Comparison of ENCODE assay signal across 9 cellular contexts in the genomic region with DNA sequence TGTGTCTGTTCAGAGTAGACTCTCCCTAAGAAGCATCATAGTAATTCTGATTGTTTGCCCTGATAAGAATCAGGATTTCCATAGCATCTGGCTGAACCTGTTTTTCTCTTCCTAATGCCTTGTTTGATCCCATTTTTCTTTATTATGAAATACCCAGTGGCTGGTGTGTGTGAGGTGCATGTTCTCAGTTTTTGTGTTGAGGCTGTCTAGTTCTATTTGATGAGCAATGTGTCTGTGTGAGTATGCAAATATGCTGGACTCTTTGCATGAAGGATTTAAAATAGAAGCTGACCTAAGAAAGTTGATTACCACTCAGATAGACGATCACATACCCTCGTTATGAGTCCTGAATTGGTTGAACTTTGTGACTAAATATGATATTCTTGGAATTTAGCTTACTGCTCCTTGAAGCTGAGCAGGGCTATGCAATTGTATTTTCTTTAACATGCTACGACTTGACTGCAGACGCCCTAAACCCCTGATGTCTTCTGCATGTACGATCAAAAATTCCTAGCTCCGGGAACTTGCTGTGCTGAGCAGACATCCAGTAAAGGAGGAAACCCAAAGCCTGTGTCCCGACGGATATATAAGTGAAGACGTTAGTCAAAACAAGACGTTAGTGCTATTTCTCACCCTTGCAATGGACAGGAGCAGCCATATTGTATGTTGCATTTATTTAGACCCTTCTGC. TPM values are rescaled to one million over a fixed set of nuclear protein-coding genes. Genes with fewer than 3 reads are reported as not detected.
DNase-seq lines count a peak whose midpoint lies in the region; ATAC-seq, FAIRE-seq and TF ChIP-seq lines count a peak whose summit lies in the region.
"Had no signal": no experiment of that assay in that cellular context is flagged by ENCODE, and none has a peak within 500 bp of the region (broad histone marks: within the 10 kb centered on the region; RNA-seq: fewer than 3 reads in every experiment).

No MANE protein-coding gene starts in this region.

- H3K9me3 ChIP-seq in keratinocyte (ENCODE audit: control insufficient read depth, low read depth, low read length): no peaks in the 10 kb centered on the region

- H3K4me1 Mint-ChIP-seq in activated naive CD4-positive, alpha-beta T cell treated with anti-CD3 and anti-CD28 coated beads for 36 hours (ENCODE audit: low read depth): peaks cover 19% of the 10 kb centered on the region
- peaks cover 34% of the 10 kb centered on the region for H3K4me1 Mint-ChIP-seq in progenitor cell of endocrine pancreas (ENCODE audit: low read depth)

- H3K4me3 Mint-ChIP-seq in activated naive CD4-positive, alpha-beta T cell treated with anti-CD3 and anti-CD28 coated beads for 36 hours: no peak overlapping the region
- H3K4me3 Mint-ChIP-seq in progenitor cell of endocrine pancreas (ENCODE audit: low read depth): no peak overlapping the region

- H3K36me3 Mint-ChIP-seq in activated naive CD4-positive, alpha-beta T cell treated with anti-CD3 and anti-CD28 coated beads for 36 hours (ENCODE audit: low read depth): no peaks in the 10 kb centered on the region
- peaks cover 2% of the 10 kb centered on the region for H3K36me3 Mint-ChIP-seq in progenitor cell of endocrine pancreas (ENCODE audit: insufficient read depth)

- DNase-seq in NCI-H526 (lab: John Stamatoyannopoulos, UW): peak; percentile 94 to 98
- DNase-seq in keratinocyte (ENCODE audit: low read depth, low spot score): peak; percentile 92
- DNase-seq in D341Med (ENCODE audit: low spot score): no peak
- no peak for DNase-seq in activated naive CD4-positive, alpha-beta T cell treated with anti-CD3 and anti-CD28 coated beads for 36 hours
- no peak for DNase-seq in progenitor cell of endocrine pancreas (ENCODE audit: low spot score, unreplicated experiment)
- no peak for DNase-seq in amygdala (lab: John Stamatoyannopoulos, UW)
- DNase-seq: activated effector memory CD4-positive, alpha-beta T cell treated with Interleukin-2 at 50 U/mL for 16 hours had no signal

- no peak for TF ChIP-seq CTCF in keratinocyte (optimal IDR thresholded peaks at IDR 0.05 in 1 of 3, IDR thresholded peaks at IDR 0.05 in 1 of 3, conservative IDR thresholded peaks at IDR 0.05 in 1 of 3; ENCODE audit: extremely low read depth in 1 of 3, insufficient read depth in 2 of 3, low read length in 3 of 3)
- no peak for TF ChIP-seq CTCF in progenitor cell of endocrine pancreas (IDR thresholded peaks at IDR 0.05; ENCODE audit: unreplicated experiment)

- FAIRE-seq in keratinocyte (lab: Jason Lieb, UNC): peak; percentile 91

- H3K4me3 ChIP-seq in keratinocyte (ENCODE audit: control insufficient read depth in 2 of 3, extremely low read depth in 1 of 3, insufficient read depth in 2 of 3, low read depth in 1 of 3, low read length in 3 of 3): peak overlapping the region in 2 of 3 experiments; percentile 34 to 43

- no peaks in the 10 kb centered on the region for H4K20me1 ChIP-seq in keratinocyte (ENCODE audit: control insufficient read depth, extremely low read depth, insufficient read depth, low read length)

- intact Hi-C loops in activated naive CD4-positive, alpha-beta T cell treated with anti-CD3 and anti-CD28 coated beads for 36 hours (cut with micrococcal nuclease): no loop called here

- H3K4me1 ChIP-seq in keratinocyte (ENCODE audit: control insufficient read depth, extremely low read depth, insufficient read depth, low read length): peaks cover 42% of the 10 kb centered on the region

- H3K27me3 Mint-ChIP-seq in activated naive CD4-positive, alpha-beta T cell treated with anti-CD3 and anti-CD28 coated beads for 36 hours (ENCODE audit: low read depth): peaks cover 2% of the 10 kb centered on the region
- no peaks in the 10 kb centered on the region for H3K27me3 Mint-ChIP-seq in progenitor cell of endocrine pancreas

- H3K9me3 Mint-ChIP-seq in activated naive CD4-positive, alpha-beta T cell treated with anti-CD3 and anti-CD28 coated beads for 36 hours: no peaks in the 10 kb centered on the region
- no peaks in the 10 kb centered on the region for H3K9me3 Mint-ChIP-seq in progenitor cell of endocrine pancreas (ENCODE audit: low read depth)

- peak overlapping the region; percentile 79 for H3K4me2 ChIP-seq in keratinocyte (ENCODE audit: control insufficient read depth, extremely low read depth, insufficient read depth, low read depth, low read length)

- H3K27ac Mint-ChIP-seq in activated naive CD4-positive, alpha-beta T cell treated with anti-CD3 and anti-CD28 coated beads for 36 hours: no peak overlapping the region
- no peak overlapping the region for H3K27ac Mint-ChIP-seq in progenitor cell of endocrine pancreas

- CTCF ChIA-PET in activated naive CD4-positive, alpha-beta T cell treated with anti-CD3 and anti-CD28 coated beads for 36 hours (lab: Charles Lee): no interaction called here

- H3K36me3 ChIP-seq in keratinocyte (ENCODE audit: control insufficient read depth in 2 of 2, extremely low read depth in 1 of 2, insufficient read depth in 2 of 2, low read length in 2 of 2): peaks cover 0 to 2% of the 10 kb centered on the region in 2 experiments

- H2AFZ ChIP-seq in keratinocyte (ENCODE audit: control insufficient read depth, low read length): no peak overlapping the region

- H3K27me3 ChIP-seq in keratinocyte (ENCODE audit: control insufficient read depth, extremely low read depth, insufficient read depth, low read length): no peaks in the 10 kb centered on the region

- peak overlapping the region; percentile 59 for H3K9ac ChIP-seq in keratinocyte (ENCODE audit: control insufficient read depth, extremely low read depth, insufficient read depth, low read length)

- ATAC-seq in GM18498 (IDR thresholded peaks at IDR 0.05; ENCODE audit: unreplicated experiment): peak; percentile 60
- peak; percentile 51 for ATAC-seq in GM21723 (IDR thresholded peaks at IDR 0.05; ENCODE audit: unreplicated experiment)

- H3K27ac ChIP-seq in keratinocyte (ENCODE audit: control insufficient read depth, insufficient read depth, low read length): peak overlapping the region; percentile 86

- dilution Hi-C loops in keratinocyte (cut with MboI; ENCODE audit: extremely low pct_ligation_motif_present, low sequenced_read_pairs): no loop called here

- H3K9me1 ChIP-seq in keratinocyte (ENCODE audit: control insufficient read depth, extremely low read depth, insufficient read depth, low read length): no peaks in the 10 kb centered on the region

- peaks cover 20% of the 10 kb centered on the region for H3K79me2 ChIP-seq in keratinocyte (ENCODE audit: control insufficient read depth, insufficient read depth, low read length)

RNA-seq across cellular contexts. Expression of a gene that starts 51.3 kb away (rescaled TPM):
- 2.1 to 7.3 TPM (median 3.3 TPM) in 3 replicates for polyA plus RNA-seq in keratinocyte
- polyA plus RNA-seq in keratinocyte (2011; ENCODE audit: low read depth): 2.4 TPM
- polyA plus RNA-seq in keratinocyte (2011; cell fraction: cytosol; rRNA removed): 1.7 and 2.6 TPM in 2 replicates
- 5.8 and 6.5 TPM in 2 replicates for polyA plus RNA-seq in keratinocyte (2011; cell fraction: nucleus; rRNA removed)
- 1.7 and 4.4 TPM in 2 replicates for polyA plus RNA-seq in keratinocyte (2012; ENCODE audit: low replicate concordance)
- polyA minus RNA-seq in keratinocyte: 5.2 to 11.3 TPM (median 11.2 TPM) in 3 replicates
- polyA minus RNA-seq in keratinocyte (2011; cell fraction: cytosol; rRNA and poly(A)+ RNA removed): 2.9 TPM
- polyA minus RNA-seq in keratinocyte (2011; cell fraction: nucleus; rRNA and poly(A)+ RNA removed): 9.7 and 20.0 TPM in 2 replicates
- 1 to 10 TPM in 1 of 2 experiments, under 1 TPM in 1; 0.74 to 1.4 TPM for total RNA-seq in activated naive CD4-positive, alpha-beta T cell treated with anti-CD3 and anti-CD28 coated beads for 36 hours
- total RNA-seq in progenitor cell of endocrine pancreas: 30.8 and 32.2 TPM in 2 replicates

Comparison
In these comparisons a context has a peak if more than half of its experiments do, and no peak if none do; other contexts are left out.
1. DNase-seq: peak in NCI-H526 (2 of 2) and keratinocyte (single experiment); none in D341Med (single experiment), activated naive CD4-positive, alpha-beta T cell treated with anti-CD3 and anti-CD28 coated beads for 36 hours (single experiment), progenitor cell of endocrine pancreas (single experiment) and amygdala (0 of 56).
2. RNA of a gene that starts 51.3 kb away (total RNA-seq): 30.8 to 32.2 TPM in progenitor cell of endocrine pancreas; 0.74 to 1.4 TPM in activated naive CD4-positive, alpha-beta T cell treated with anti-CD3 and anti-CD28 coated beads for 36 hours; every median in the first group is over 10 times any median in the second.